ENCODE assay signal across 10 cellular contexts in genomic region chr2:72128843-72129227, GRCh38. TPM values are rescaled to one million over a fixed set of nuclear protein-coding genes. Genes with fewer than 3 reads are reported as not detected.
"Had no signal": no experiment of that assay in that cellular context is flagged by ENCODE, and none has a peak within 500 bp of the region (broad histone marks: within the 10 kb centered on the region; RNA-seq: fewer than 3 reads in every experiment).

No MANE protein-coding gene starts in this region.

- H3K27ac Mint-ChIP-seq: activated CD8-positive, alpha-beta T cell treated with anti-CD3 and anti-CD28 coated beads for 36 hours; activated naive CD8-positive, alpha-beta T cell treated with anti-CD3 and anti-CD28 coated beads, Interleukin-2, amount 10 ng/mL, durations not matched to agents 7 days and 5 days; effector memory CD8-positive, alpha-beta T cell had no signal

- H3K4me3 Mint-ChIP-seq: activated CD8-positive, alpha-beta T cell treated with anti-CD3 and anti-CD28 coated beads for 36 hours; activated naive CD8-positive, alpha-beta T cell treated with anti-CD3 and anti-CD28 coated beads, Interleukin-2, amount 10 ng/mL, durations not matched to agents 7 days and 5 days; effector memory CD8-positive, alpha-beta T cell had no signal

- H3K27me3 Mint-ChIP-seq: activated naive CD8-positive, alpha-beta T cell treated with anti-CD3 and anti-CD28 coated beads, Interleukin-2, amount 10 ng/mL, durations not matched to agents 7 days and 5 days had no signal

- H3K9me3 Mint-ChIP-seq: activated CD8-positive, alpha-beta T cell treated with anti-CD3 and anti-CD28 coated beads for 36 hours; activated naive CD8-positive, alpha-beta T cell treated with anti-CD3 and anti-CD28 coated beads, Interleukin-2, amount 10 ng/mL, durations not matched to agents 7 days and 5 days had no signal

- ATAC-seq: activated CD8-positive, alpha-beta T cell treated with anti-CD3 and anti-CD28 coated beads for 36 hours; effector memory CD8-positive, alpha-beta T cell; gastroesophageal sphincter had no signal

- DNase-seq: activated CD4-positive, alpha-beta T cell treated with anti-CD3 and anti-CD28 coated beads for 1 hour; activated CD8-positive, alpha-beta T cell treated with anti-CD3 and anti-CD28 coated beads for 36 hours; activated gamma-delta T cell; activated naive CD8-positive, alpha-beta T cell treated with anti-CD3 and anti-CD28 coated beads, Interleukin-2, amount 10 ng/mL, durations not matched to agents 7 days and 5 days; activated T-cell treated with anti-CD3 and anti-CD28 coated beads for 4 hours; cortex of kidney; effector memory CD8-positive, alpha-beta T cell; SIG-M5 had no signal

- H3K36me3 Mint-ChIP-seq: activated naive CD8-positive, alpha-beta T cell treated with anti-CD3 and anti-CD28 coated beads, Interleukin-2, amount 10 ng/mL, durations not matched to agents 7 days and 5 days had no signal

RNA-seq across cellular contexts. Expression of gene CYP26B1, which starts 18.8 kb away (rescaled TPM):
- total RNA-seq: activated CD8-positive, alpha-beta T cell treated with anti-CD3 and anti-CD28 coated beads for 36 hours; activated naive CD8-positive, alpha-beta T cell treated with anti-CD3 and anti-CD28 coated beads, Interleukin-2, amount 10 ng/mL, durations not matched to agents 7 days and 5 days; T-helper 2 cell treated with Interferon-gamma antibody and Interleukin-4, amounts not matched to agents 100 ng/mL and 5 ng/mL, for 36 hours had no signal
